Comparison of ENCODE assay signal across 8 cellular contexts in genomic region chr1:147723691-147724323, GRCh38. TPM values are rescaled to one million over a fixed set of nuclear protein-coding genes. Genes with fewer than 3 reads are reported as not detected.
DNase-seq lines count a peak whose midpoint lies in the region; ATAC-seq and TF ChIP-seq lines count a peak whose summit lies in the region.

No MANE protein-coding gene starts in this region.

- H3K4me3 Mint-ChIP-seq in activated naive CD8-positive, alpha-beta T cell treated with anti-CD3 and anti-CD28 coated beads, Interleukin-2, amount 50 U/mL, for 24 hours, result no peak overlapping the region

- H3K36me3 ChIP-seq in tibial nerve, result no peaks in the 10 kb centered on the region

- no peaks in the 10 kb centered on the region for H3K9me3 Mint-ChIP-seq in activated naive CD8-positive, alpha-beta T cell treated with anti-CD3 and anti-CD28 coated beads, Interleukin-2, amount 50 U/mL, for 24 hours

- no peaks in the 10 kb centered on the region for H3K4me1 Mint-ChIP-seq in activated naive CD8-positive, alpha-beta T cell treated with anti-CD3 and anti-CD28 coated beads, Interleukin-2, amount 50 U/mL, for 24 hours

- no peak for ATAC-seq in activated naive CD8-positive, alpha-beta T cell treated with anti-CD3 and anti-CD28 coated beads, Interleukin-2, amount 50 U/mL, for 24 hours
- ATAC-seq in HG03039 (IDR thresholded peaks at IDR 0.05; ENCODE audit: unreplicated experiment), result no peak

- no peak for TF ChIP-seq POLR2A in tibial nerve (IDR thresholded peaks at IDR 0.05)

- no peaks in the 10 kb centered on the region for H3K4me1 ChIP-seq in tibial nerve

- no peaks in the 10 kb centered on the region for H3K9me3 ChIP-seq in tibial nerve

- no peak for TF ChIP-seq EP300 in tibial nerve (IDR thresholded peaks at IDR 0.05)

- no peak overlapping the region for H3K27ac Mint-ChIP-seq in activated naive CD8-positive, alpha-beta T cell treated with anti-CD3 and anti-CD28 coated beads, Interleukin-2, amount 50 U/mL, for 24 hours

- H3K27ac ChIP-seq in tibial nerve, result no peak overlapping the region

- WGBS in tibial nerve, 2 donors, result 44 to 45% methylated on average over 7 of the region's 7 CpGs

- no peaks in the 10 kb centered on the region for H3K36me3 Mint-ChIP-seq in activated naive CD8-positive, alpha-beta T cell treated with anti-CD3 and anti-CD28 coated beads, Interleukin-2, amount 50 U/mL, for 24 hours (ENCODE audit: low read depth)

- no peak overlapping the region for H3K4me3 ChIP-seq in tibial nerve

- TF ChIP-seq CTCF in tibial nerve (IDR thresholded peaks at IDR 0.05), result peak in 1 of 5 experiments; percentile 17

- no peaks in the 10 kb centered on the region for H3K27me3 ChIP-seq in tibial nerve

- H3K27me3 Mint-ChIP-seq in activated naive CD8-positive, alpha-beta T cell treated with anti-CD3 and anti-CD28 coated beads, Interleukin-2, amount 50 U/mL, for 24 hours, result peaks cover 6% of the 10 kb centered on the region

- DNase-seq in EH (ENCODE audit: low read depth) (peak; percentile 57), LHCN-M2 (ENCODE audit: low read depth) (peak; percentile 11), iPS-NIHi7 (ENCODE audit: extremely low spot score) (peak; percentile 88), stromal cell of bone marrow (ENCODE audit: low read depth) (peak; percentile 14), tibial nerve (ENCODE audit: low spot score in 2 of 2) (no peak), NCI-H2029 (lab: John Stamatoyannopoulos, UW) (no peak)
- peak; percentile 9 for DNase-seq in activated naive CD8-positive, alpha-beta T cell treated with anti-CD3 and anti-CD28 coated beads, Interleukin-2, amount 50 U/mL, for 24 hours

RNA-seq across cellular contexts. Expression of gene GJA5, which starts 36.6 kb away (rescaled TPM):
- not detected in 2 replicates for total RNA-seq in LHCN-M2 (2014; rRNA removed)
- not detected for polyA plus RNA-seq in LHCN-M2 (2012)
- 10 to 100 TPM in 3 of 4 donors, 1 to 10 TPM in 1; 2.7 to 50.7 (median 20.2) TPM for total RNA-seq in tibial nerve

RNA-seq across cellular contexts. Expression of gene ACP6, which starts 53.5 kb away (rescaled TPM):
- total RNA-seq in LHCN-M2 (2014; rRNA removed) (5.4 and 8.9 TPM in 2 replicates), tibial nerve (10 to 100 TPM; 13.7 to 29.4 (median 20.9) TPM)
- polyA plus RNA-seq in LHCN-M2 (2012), result 11.9 TPM

Comparison
In these comparisons a context has a peak if more than half of its experiments do, and no peak if none do; other contexts are left out.
1. DNase-seq: peak in EH (single experiment), LHCN-M2 (single experiment), activated naive CD8-positive, alpha-beta T cell treated with anti-CD3 and anti-CD28 coated beads, Interleukin-2, amount 50 U/mL, for 24 hours (single experiment), iPS-NIHi7 (single experiment) and stromal cell of bone marrow (single experiment); none in tibial nerve (0 of 2) and NCI-H2029 (single experiment).